In the genomic region with DNA sequence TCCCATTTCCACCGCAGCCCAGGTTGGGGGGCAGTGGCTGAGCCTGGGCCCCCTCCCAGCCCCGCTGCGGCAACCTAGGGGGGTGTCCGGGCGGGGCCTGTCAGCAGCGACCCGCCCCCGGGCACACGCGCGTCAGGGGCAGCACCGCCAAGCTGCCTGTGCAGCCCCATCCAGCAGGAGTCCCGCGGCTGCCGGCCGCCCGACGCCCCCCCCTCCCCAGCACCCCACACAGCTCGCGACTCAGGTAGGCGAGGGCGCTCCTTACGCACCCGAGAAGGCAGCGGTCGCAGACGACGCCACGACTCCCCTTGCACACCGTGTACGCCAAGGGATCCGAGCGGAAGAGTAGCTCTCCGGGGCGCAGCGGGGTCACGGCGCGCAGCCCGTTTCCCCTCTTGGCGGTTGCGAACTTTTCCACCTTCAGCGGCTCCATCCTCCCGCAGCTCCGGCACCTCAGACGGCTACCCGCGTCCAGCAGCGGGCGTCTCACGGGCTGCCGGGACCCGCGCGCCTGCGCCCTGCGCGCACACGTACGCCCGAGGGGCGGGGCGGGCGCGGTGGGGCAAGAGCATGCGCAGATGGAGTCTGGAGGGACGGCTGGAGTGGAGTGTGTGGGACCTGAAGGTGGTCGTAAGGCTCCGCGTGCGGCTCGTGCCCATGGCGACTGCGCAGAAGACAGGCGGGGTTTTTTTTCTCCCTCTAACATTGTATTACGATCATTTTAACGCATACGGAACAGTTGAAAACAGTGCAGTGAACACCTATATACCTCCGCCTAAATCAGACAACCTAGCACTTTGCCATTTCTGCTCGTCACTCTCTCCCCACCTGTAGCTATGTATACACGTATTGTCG, we compare ENCODE assay signal across 8 cellular contexts. TPM values are rescaled to one million over a fixed set of nuclear protein-coding genes. Genes with fewer than 3 reads are reported as not detected.
DNase-seq lines count a peak whose midpoint lies in the region; ATAC-seq, FAIRE-seq and TF ChIP-seq lines count a peak whose summit lies in the region.

A gene (minus strand): TSS at position 495 of the 855 bp plus-strand sequence.

- intact Hi-C loops in right cardiac atrium (cut with DNase I): loop anchor here in 2 of 4 donors (5.0 to 10.0 kb wide), 2 partner anchors 188 to 190 kb away; no protein-coding TSS in a partner anchor
- intact Hi-C loops in aorta (cut with DNase I): loop anchor here in 1 of 2 donors (5.0 kb wide), 1 partner anchor 190 kb away; no protein-coding TSS in a partner anchor

- peak; percentile 85 for FAIRE-seq in GM12892 (lab: Jason Lieb, UNC)

- ATAC-seq in HG02759 (IDR thresholded peaks at IDR 0.05; ENCODE audit: unreplicated experiment) (peak; percentile 90), right cardiac atrium (peak; percentile 98 to 99), aorta (ENCODE audit: low FRiP score) (peak; percentile 95)

- H3K4me1 ChIP-seq in right cardiac atrium (ENCODE audit: control insufficient read depth, insufficient read depth, low read length): no peaks in the 10 kb centered on the region
- H3K4me1 ChIP-seq in aorta (ENCODE audit: control insufficient read depth in 1 of 2, insufficient read depth in 2 of 2, low read length in 2 of 2): no peaks in the 10 kb centered on the region

- H3K4me3 ChIP-seq in right cardiac atrium (ENCODE audit: low read length) (peak within 1 kb of the TSS; percentile 83), aorta (ENCODE audit: low read length in 2 of 2) (peak within 1 kb of the TSS; percentile 51 to 72)

- H3K27ac ChIP-seq in right cardiac atrium (ENCODE audit: low read length): peak within 1 kb of the TSS; percentile 55
- H3K27ac ChIP-seq in aorta (ENCODE audit: low read depth in 1 of 2, low read length in 2 of 2): no peak within 1 kb of the TSS

- WGBS in right cardiac atrium: under 1% methylated on average over 82 of the region's 82 CpGs
- 1 to 2% methylated on average over 68 to 82 of the region's 82 CpGs for WGBS in aorta, 2 donors

- H3K9me3 ChIP-seq in right cardiac atrium (ENCODE audit: control insufficient read depth, low read length): no peaks in the 10 kb centered on the region
- H3K9me3 ChIP-seq in aorta (ENCODE audit: control insufficient read depth, low read length): no peaks in the 10 kb centered on the region

- no peaks in the 10 kb centered on the region for H3K36me3 ChIP-seq in aorta (ENCODE audit: control insufficient read depth in 1 of 2, insufficient read depth in 2 of 2, low read length in 1 of 2)

- TF ChIP-seq POLR2A in GM12892 (IDR thresholded peaks at IDR 0.05; ENCODE audit: low read depth, low read length): 0 out of 2 replicates have a peak, but pooled peaks have one; percentile 21

- peak; percentile 83 for DNase-seq in GM12892 (ENCODE audit: insufficient read length)
- peak; percentile 53 for DNase-seq in NCI-H1105 treated with DMSO at 0.1 percent for 48 hours (lab: John Stamatoyannopoulos, UW)
- peak; percentile 60 to 81 (median 65) for DNase-seq in T-helper 1 cell
- peak; percentile 54 for DNase-seq in amniotic epithelial cell (ENCODE audit: low read depth)
- DNase-seq in right cardiac atrium: peak; percentile 83 to 93 (median 91)
- peak; percentile 36 for DNase-seq in renal cortical epithelial cell (ENCODE audit: low read depth)
- peak; percentile 76 to 92 for DNase-seq in aorta

- H3K27me3 ChIP-seq in right cardiac atrium (ENCODE audit: control insufficient read depth, insufficient read depth) (no peaks in the 10 kb centered on the region), aorta (ENCODE audit: control insufficient read depth in 1 of 2, insufficient read depth in 2 of 2, low read length in 1 of 2) (no peaks in the 10 kb centered on the region)

RNA-seq across cellular contexts. Expression of the gene that starts here (rescaled TPM):
- polyA plus RNA-seq in GM12892 (2012; ENCODE audit: missing spikeins): 30.2 TPM
- total RNA-seq in right cardiac atrium (10 to 100 TPM in 2 of 4 donors, 1 to 10 TPM in 2; 9.1 to 11.6 (median 10.0) TPM), renal cortical epithelial cell (24.8 and 29.5 TPM in 2 replicates), aorta (10 to 100 TPM; 11.5 to 29.1 TPM)
- polyA plus RNA-seq in right cardiac atrium (6.8 TPM), aorta (10 to 100 TPM in 1 of 2 donors, 1 to 10 TPM in 1; 6.0 to 10.7 TPM)

Comparison
In these comparisons a context has a peak if more than half of its experiments do, and no peak if none do; other contexts are left out.
1. DNase-seq: peak in every context shown above with its lines; median percentile 91 in right cardiac atrium; 84 in aorta; 83 in GM12892; 65 in T-helper 1 cell; 54 in amniotic epithelial cell; 53 in NCI-H1105 treated with DMSO at 0.1 percent for 48 hours; 36 in renal cortical epithelial cell.